Comparison of ENCODE assay signal across 21 cellular contexts in genomic region chr7:140537750-140538482, GRCh38. TPM values are rescaled to one million over a fixed set of nuclear protein-coding genes. Genes with fewer than 3 reads are reported as not detected.
DNase-seq lines count a peak whose midpoint lies in the region; ATAC-seq, FAIRE-seq and TF ChIP-seq lines count a peak whose summit lies in the region.
"Had no signal": no experiment of that assay in that cellular context is flagged by ENCODE, and none has a peak within 500 bp of the region (broad histone marks: within the 10 kb centered on the region; RNA-seq: fewer than 3 reads in every experiment).

No MANE protein-coding gene starts in this region.

- CTCF ChIA-PET in GM12878 (lab: Yijun Ruan, JAX): interaction anchor here (1.2 kb wide), 1 partner anchor 20 kb away, joined by 3 read pairs; no protein-coding TSS in a partner anchor

- no peak overlapping the region for H2BK5ac ChIP-seq in H9 (ENCODE audit: insufficient read length, low read length)

- H3K36me3 ChIP-seq in right atrium auricular region (peaks cover 5% of the 10 kb centered on the region), GM12878 (ENCODE audit: control insufficient read depth in 2 of 2, insufficient read depth in 2 of 2, low read length in 1 of 2) (no peaks in the 10 kb centered on the region), muscle layer of colon (ENCODE audit: insufficient read depth, low read length) (no peaks in the 10 kb centered on the region), uterus (no peaks in the 10 kb centered on the region)
- H3K36me3 ChIP-seq: brain microvascular endothelial cell had no signal

- no peaks in the 10 kb centered on the region for H3K9me3 Mint-ChIP-seq in natural killer cell treated with Interleukin-12 subunit alpha and Interleukin-12 subunit beta and Interleukin-15 and Interleukin-18, amount 100 ng/mL, for 72 hours
- H3K9me3 Mint-ChIP-seq in H9: no peaks in the 10 kb centered on the region
- H3K9me3 Mint-ChIP-seq: activated CD4-positive, alpha-beta memory T cell treated with anti-CD3 and anti-CD28 coated beads for 36 hours; activated T-cell treated with anti-CD3 and anti-CD28 coated beads, Interleukin-2, amount 50 U/mL, for 24 hours; stimulated activated effector memory CD8-positive, alpha-beta T cell treated with anti-CD3 and anti-CD28 coated beads, Interleukin-12 subunit alpha, Interleukin-12 subunit beta, amount 100 ng/mL, for 72 hours had no signal

- peaks cover 0 to 26% of the 10 kb centered on the region in 2 donors for H3K4me1 ChIP-seq in right atrium auricular region
- H3K4me1 ChIP-seq in GM12878 (ENCODE audit: control insufficient read depth, insufficient read depth, low read length): no peaks in the 10 kb centered on the region
- H3K4me1 ChIP-seq in muscle layer of colon (ENCODE audit: insufficient read depth, low read length): peaks cover 23% of the 10 kb centered on the region
- H3K4me1 ChIP-seq in uterus: peaks cover 9 to 17% of the 10 kb centered on the region in 2 donors
- H3K4me1 ChIP-seq in H9 (ENCODE audit: insufficient read depth, low read length): peaks cover 7% of the 10 kb centered on the region; the same call in 1 of the 2 replicates

- RAD21 ChIA-PET in GM12878 (lab: Charles Lee; ENCODE audit: unreplicated experiment): no interaction called here

- 39% methylated on average over 12 of the region's 12 CpGs for WGBS in GM12878 (ENCODE audit: insufficient coverage, insufficient replicate concordance, low lambda C conversion rate, missing lambda C conversion rate)
- WGBS in H9 (ENCODE audit: extremely low coverage, insufficient read length, low lambda C conversion rate): no CpG with 5 or more reads among the region's 12 CpGs

- no peak overlapping the region for H3K18ac ChIP-seq in H9 (ENCODE audit: insufficient read length, low read depth, low read length)

- no peak overlapping the region for H2BK20ac ChIP-seq in H9 (ENCODE audit: low read depth, low read length, poor library complexity, severe bottlenecking)

- H3K27ac Mint-ChIP-seq in natural killer cell treated with Interleukin-12 subunit alpha and Interleukin-12 subunit beta and Interleukin-15 and Interleukin-18, amount 100 ng/mL, for 72 hours: no peak overlapping the region
- no peak overlapping the region for H3K27ac Mint-ChIP-seq in H9
- H3K27ac Mint-ChIP-seq: activated CD4-positive, alpha-beta memory T cell treated with anti-CD3 and anti-CD28 coated beads for 36 hours; activated naive CD8-positive, alpha-beta T cell; activated T-cell treated with anti-CD3 and anti-CD28 coated beads, Interleukin-2, amount 50 U/mL, for 24 hours; CD14-positive monocyte; progenitor cell of endocrine pancreas; stimulated activated effector memory CD8-positive, alpha-beta T cell treated with anti-CD3 and anti-CD28 coated beads, Interleukin-12 subunit alpha, Interleukin-12 subunit beta, amount 100 ng/mL, for 72 hours had no signal

- no peak overlapping the region for H3K4me3 Mint-ChIP-seq in natural killer cell treated with Interleukin-12 subunit alpha and Interleukin-12 subunit beta and Interleukin-15 and Interleukin-18, amount 100 ng/mL, for 72 hours
- H3K4me3 Mint-ChIP-seq in H9: no peak overlapping the region
- H3K4me3 Mint-ChIP-seq: activated CD4-positive, alpha-beta memory T cell treated with anti-CD3 and anti-CD28 coated beads for 36 hours; activated naive CD8-positive, alpha-beta T cell; activated T-cell treated with anti-CD3 and anti-CD28 coated beads, Interleukin-2, amount 50 U/mL, for 24 hours; CD14-positive monocyte; stimulated activated effector memory CD8-positive, alpha-beta T cell treated with anti-CD3 and anti-CD28 coated beads, Interleukin-12 subunit alpha, Interleukin-12 subunit beta, amount 100 ng/mL, for 72 hours had no signal

- H3K56ac ChIP-seq in H9 (ENCODE audit: insufficient read length, low read depth, low read length): no peak overlapping the region

- ATAC-seq in left ventricle myocardium superior (no peak), GM12878 (peak; percentile 41)
- ATAC-seq in natural killer cell treated with Interleukin-12 subunit alpha and Interleukin-12 subunit beta and Interleukin-15 and Interleukin-18, amount 100 ng/mL, for 72 hours: no peak
- ATAC-seq: stimulated activated effector memory CD8-positive, alpha-beta T cell treated with anti-CD3 and anti-CD28 coated beads, Interleukin-12 subunit alpha, Interleukin-12 subunit beta, amount 100 ng/mL, for 72 hours had no signal

- no peak overlapping the region for H2BK120ac ChIP-seq in H9 (ENCODE audit: low read depth, low read length, poor library complexity, severe bottlenecking)

- in situ Hi-C loops in GM12878 (cut with MboI): no loop called here

- no peak overlapping the region for H2BK12ac ChIP-seq in H9 (ENCODE audit: insufficient read length, low read depth, low read length)

- H3K79me1 ChIP-seq in H9 (ENCODE audit: insufficient read depth, low read depth, low read length, poor library complexity, severe bottlenecking): no peaks in the 10 kb centered on the region

- TF ChIP-seq EP300 in GM12878 (IDR thresholded peaks at IDR 0.05; ENCODE audit: borderline replicate concordance in 1 of 2, control insufficient read depth in 1 of 2, low read depth in 2 of 2, low read length in 2 of 2): no peak

- no peaks in the 10 kb centered on the region for H3K27me3 ChIP-seq in right atrium auricular region
- no peaks in the 10 kb centered on the region; a peak in 1 of 4 replicates for H3K27me3 ChIP-seq in GM12878 (replicated peaks in 1 of 2; ENCODE audit: control insufficient read depth in 2 of 2, insufficient read depth in 2 of 2, low read length in 1 of 2)
- H3K27me3 ChIP-seq in muscle layer of colon (ENCODE audit: control insufficient read depth in 1 of 2, insufficient read depth in 2 of 2, low read length in 2 of 2): no peaks in the 10 kb centered on the region
- no peaks in the 10 kb centered on the region for H3K27me3 ChIP-seq in uterus
- no peaks in the 10 kb centered on the region for H3K27me3 ChIP-seq in H9 (ENCODE audit: insufficient read depth, low read length)
- H3K27me3 ChIP-seq: brain microvascular endothelial cell had no signal

- H2AFZ ChIP-seq in GM12878 (ENCODE audit: control insufficient read depth, low read depth, low read length) (no peak overlapping the region), H9 (ENCODE audit: low read length) (no peak overlapping the region)
- H2AFZ ChIP-seq: GM23248 had no signal

- DNase-seq in left ventricle myocardium superior (peak; percentile 28), right atrium auricular region (ENCODE audit: low spot score) (no peak), GM12878 (ENCODE audit: low read depth, low spot score) (no peak), uterus (no peak), KG1 (lab: John Stamatoyannopoulos, UW) (no peak), H9 (no peak)
- no peak for DNase-seq in natural killer cell treated with Interleukin-12 subunit alpha and Interleukin-12 subunit beta and Interleukin-15 and Interleukin-18, amount 100 ng/mL, for 72 hours (ENCODE audit: low spot score)
- DNase-seq: activated CD4-positive, alpha-beta memory T cell treated with anti-CD3 and anti-CD28 coated beads for 36 hours; activated T-cell treated with anti-CD3 and anti-CD28 coated beads, Interleukin-2, amount 50 U/mL, for 24 hours; brain microvascular endothelial cell; DND-41; GM23248; NCI-H146; NCI-H345; RPMI8226; SW 1271 had no signal

- intact Hi-C loops in left ventricle myocardium superior (cut with micrococcal nuclease) (no loop called here), GM12878 (cut with micrococcal nuclease; ENCODE audit: unreplicated experiment) (no loop called here), uterus (cut with DNase I; ENCODE audit: low total_unique reads) (no loop called here)

- no peak overlapping the region for H2BK15ac ChIP-seq in H9 (ENCODE audit: low read depth, low read length)

- TF ChIP-seq POLR2A in GM12878 (IDR thresholded peaks at IDR 0.05; ENCODE audit: low read depth, low read length) (no peak), uterus (IDR thresholded peaks at IDR 0.05) (no peak)

- H3K4me3 ChIP-seq in right atrium auricular region (no peak overlapping the region), GM12878 (no peak overlapping the region), muscle layer of colon (ENCODE audit: low read depth in 1 of 2, low read length in 2 of 2) (no peak overlapping the region), uterus (no peak overlapping the region)
- H3K4me3 ChIP-seq: GM23248 had no signal

- H3K14ac ChIP-seq in H9 (ENCODE audit: insufficient read depth, low read length): no peak overlapping the region

- H2AK5ac ChIP-seq in H9 (ENCODE audit: insufficient read length, low read length): no peak overlapping the region

- H3K9me3 ChIP-seq in right atrium auricular region: no peaks in the 10 kb centered on the region
- H3K9me3 ChIP-seq in GM12878 (replicated peaks; ENCODE audit: control insufficient read depth, insufficient read depth, low read length): no peaks in the 10 kb centered on the region
- no peaks in the 10 kb centered on the region for H3K9me3 ChIP-seq in muscle layer of colon (ENCODE audit: low read length)
- H3K9me3 ChIP-seq in uterus: no peaks in the 10 kb centered on the region
- H3K9me3 ChIP-seq in H9 (ENCODE audit: control insufficient read depth, low read depth, low read length): no peaks in the 10 kb centered on the region

- no peak overlapping the region for H3K23ac ChIP-seq in H9 (ENCODE audit: insufficient read length, low read depth, low read length)

- no peak for FAIRE-seq in GM12878 (lab: Jason Lieb, UNC)

- H3K27ac ChIP-seq in right atrium auricular region: no peak overlapping the region
- H3K27ac ChIP-seq in GM12878 (ENCODE audit: control insufficient read depth, insufficient read depth): no peak overlapping the region
- peak overlapping the region; percentile 13 for H3K27ac ChIP-seq in muscle layer of colon (ENCODE audit: low read depth, low read length)
- H3K27ac ChIP-seq in uterus: peak overlapping the region; percentile 92 to 93
- no peak overlapping the region for H3K27ac ChIP-seq in H9 (ENCODE audit: insufficient read length, low read depth, low read length)
- H3K27ac ChIP-seq: brain microvascular endothelial cell, GM23248 had no signal

- H3K23me2 ChIP-seq in H9 (ENCODE audit: insufficient read length, low read depth, low read length, poor library complexity, severe bottlenecking): no peaks in the 10 kb centered on the region

- H3T11ph ChIP-seq in H9 (ENCODE audit: low read length): no peak overlapping the region

- SMC1A ChIA-PET in GM12878 (lab: Charles Lee; ENCODE audit: uncharacterized antibody, unreplicated experiment): no interaction called here

- no peak overlapping the region for H3K4me2 ChIP-seq in GM12878 (ENCODE audit: control insufficient read depth, insufficient read depth)
- H3K4me2 ChIP-seq in H9 (ENCODE audit: insufficient read depth, insufficient read length, low read length): no peak overlapping the region

- H3K4ac ChIP-seq in H9 (ENCODE audit: low read depth, low read length): no peak overlapping the region

- TF ChIP-seq CTCF in right atrium auricular region (IDR thresholded peaks at IDR 0.05): no peak
- no peak for TF ChIP-seq CTCF in GM12878 (IDR thresholded peaks at IDR 0.05 in 2 of 3, conservative IDR thresholded peaks at IDR 0.05 in 1 of 3; ENCODE audit: control insufficient read depth in 2 of 3, extremely low read depth in 1 of 3, insufficient read depth in 1 of 3, low read depth in 3 of 3, low read length in 3 of 3)
- no peak for TF ChIP-seq CTCF in uterus (IDR thresholded peaks at IDR 0.05)
- no peak for TF ChIP-seq CTCF in H9 (conservative IDR thresholded peaks at IDR 0.05)

- H3K4me1 Mint-ChIP-seq in natural killer cell treated with Interleukin-12 subunit alpha and Interleukin-12 subunit beta and Interleukin-15 and Interleukin-18, amount 100 ng/mL, for 72 hours (ENCODE audit: low read depth in 2 of 2): no peaks in the 10 kb centered on the region
- H3K4me1 Mint-ChIP-seq in H9: peaks cover 20 to 27% of the 10 kb centered on the region in 2 experiments

- no peaks in the 10 kb centered on the region for H4K20me1 ChIP-seq in GM12878 (ENCODE audit: control insufficient read depth, insufficient read depth)
- H4K20me1 ChIP-seq in H9 (ENCODE audit: control insufficient read depth, insufficient read depth, insufficient read length): no peaks in the 10 kb centered on the region

- no peak overlapping the region for H4K5ac ChIP-seq in H9 (ENCODE audit: insufficient read length, low read depth, low read length)

- no peaks in the 10 kb centered on the region for H3K79me2 ChIP-seq in GM12878 (ENCODE audit: control insufficient read depth, insufficient read depth, low read length)
- no peaks in the 10 kb centered on the region for H3K79me2 ChIP-seq in H9 (ENCODE audit: insufficient read depth, low read length)

- peaks cover 8 to 12% of the 10 kb centered on the region in 2 donors for H3K27me3 Mint-ChIP-seq in natural killer cell treated with Interleukin-12 subunit alpha and Interleukin-12 subunit beta and Interleukin-15 and Interleukin-18, amount 100 ng/mL, for 72 hours
- H3K27me3 Mint-ChIP-seq in H9 (ENCODE audit: low read depth): no peaks in the 10 kb centered on the region; the same call in 1 of the 2 replicates
- H3K27me3 Mint-ChIP-seq: progenitor cell of endocrine pancreas had no signal

- H3K9ac ChIP-seq in GM12878 (ENCODE audit: control insufficient read depth, insufficient read depth, low read length): no peak overlapping the region
- H3K9ac ChIP-seq in muscle layer of colon (ENCODE audit: low read length): no peak overlapping the region
- no peak overlapping the region for H3K9ac ChIP-seq in H9 (ENCODE audit: extremely low read depth, insufficient read length, low read length)
- H3K9ac ChIP-seq: GM23248 had no signal

- H3K36me3 Mint-ChIP-seq in natural killer cell treated with Interleukin-12 subunit alpha and Interleukin-12 subunit beta and Interleukin-15 and Interleukin-18, amount 100 ng/mL, for 72 hours: no peaks in the 10 kb centered on the region
- no peaks in the 10 kb centered on the region; a peak in 1 of 7 replicates for H3K36me3 Mint-ChIP-seq in H9 (ENCODE audit: insufficient read depth in 1 of 3, low read depth in 3 of 3)
- H3K36me3 Mint-ChIP-seq: activated CD4-positive, alpha-beta memory T cell treated with anti-CD3 and anti-CD28 coated beads for 36 hours; activated naive CD8-positive, alpha-beta T cell; CD14-positive monocyte; stimulated activated effector memory CD8-positive, alpha-beta T cell treated with anti-CD3 and anti-CD28 coated beads, Interleukin-12 subunit alpha, Interleukin-12 subunit beta, amount 100 ng/mL, for 72 hours had no signal

- POLR2A ChIA-PET in GM12878 (lab: Charles Lee): no interaction called here

- H4K91ac ChIP-seq in H9 (ENCODE audit: insufficient read length, low read depth, low read length): no peak overlapping the region

- TF ChIP-seq RAD21 in GM12878 (IDR thresholded peaks at IDR 0.05; ENCODE audit: insufficient read depth, low read depth, low read length): no peak

- BruUV-seq in GM12878 (replicated peaks; lab: Mats Ljungman, UMichigan): no TSS peak

- H4K8ac ChIP-seq in H9 (replicated peaks; ENCODE audit: insufficient read length, low read depth, low read length): no peak overlapping the region

RNA-seq across cellular contexts. Expression of gene MKRN1, which starts 58.6 kb away (rescaled TPM):
- total RNA-seq in left ventricle myocardium superior (118 TPM), right atrium auricular region (10 to 100 TPM; 65.9 to 67.2 TPM), GM12878 (2014; rRNA removed) (37.9 and 45.7 TPM in 2 replicates), GM12878 (2014; rRNA removed; fragmentation: Illumina TruSeq; extraction: Trizol) (55.1 and 55.3 TPM in 2 replicates), GM12878 (2021) (54.7 and 56.1 TPM in 2 replicates), uterus (10 to 100 TPM; 11.0 to 81.6 (median 54.4) TPM), H9 (2021) (106 and 112 TPM in 2 replicates)
- 61.8 and 65.8 TPM in 2 replicates for total RNA-seq in GM12878 (2013; cell fraction: nucleolus; rRNA removed)
- polyA plus RNA-seq in GM12878 (2011; ENCODE audit: low read depth): 52.2 TPM
- polyA plus RNA-seq in GM12878 (2011; rRNA removed) (61.3 and 73.4 TPM in 2 replicates), GM12878 (2014; fragmentation: Illumina TruSeq; extraction: Trizol) (59.5 and 85.1 TPM in 2 replicates), GM12878 (2014; fragmentation: Nextera tagmentation; extraction: Ambion mirVana) (10 to 100 TPM; 19.1 to 23.8 TPM), GM12878 (2014; rRNA removed) (34.3 and 38.8 TPM in 2 replicates), GM12878 (2016; fragmentation: Nextera tagmentation; extraction: Ambion mirVana) (10 to 100 TPM; 50.0 to 51.2 TPM)
- 46.5 and 52.2 TPM in 2 replicates for polyA plus RNA-seq in GM12878 (2011; cell fraction: cytosol; rRNA removed)
- 36.6 and 38.9 TPM in 2 replicates for polyA plus RNA-seq in GM12878 (2011; cell fraction: nucleus; rRNA removed)
- polyA plus RNA-seq in GM12878 (2012): 60.7 and 69.3 TPM in 2 replicates
- 72.7 and 76.1 TPM in 2 replicates for polyA minus RNA-seq in GM12878 (2011; rRNA and poly(A)+ RNA removed)
- polyA minus RNA-seq in GM12878 (2011; cell fraction: cytosol; rRNA and poly(A)+ RNA removed): 29.9 and 32.6 TPM in 2 replicates
- 18.9 and 27.7 TPM in 2 replicates for polyA minus RNA-seq in GM12878 (2011; cell fraction: nucleus; rRNA and poly(A)+ RNA removed)
- 10 to 100 TPM; 46.5 to 97.9 TPM for total RNA-seq in natural killer cell treated with Interleukin-12 subunit alpha and Interleukin-12 subunit beta and Interleukin-15 and Interleukin-18, amount 100 ng/mL, for 72 hours

Comparison
In these comparisons a context has a peak if more than half of its experiments do, and no peak if none do; other contexts are left out.
1. H3K27ac ChIP-seq: peak in muscle layer of colon (single experiment) and uterus (2 of 2); none in right atrium auricular region (0 of 2), GM12878 (single experiment) and H9 (single experiment).